32 cellular contexts compared by ENCODE assay signal in the genomic region with DNA sequence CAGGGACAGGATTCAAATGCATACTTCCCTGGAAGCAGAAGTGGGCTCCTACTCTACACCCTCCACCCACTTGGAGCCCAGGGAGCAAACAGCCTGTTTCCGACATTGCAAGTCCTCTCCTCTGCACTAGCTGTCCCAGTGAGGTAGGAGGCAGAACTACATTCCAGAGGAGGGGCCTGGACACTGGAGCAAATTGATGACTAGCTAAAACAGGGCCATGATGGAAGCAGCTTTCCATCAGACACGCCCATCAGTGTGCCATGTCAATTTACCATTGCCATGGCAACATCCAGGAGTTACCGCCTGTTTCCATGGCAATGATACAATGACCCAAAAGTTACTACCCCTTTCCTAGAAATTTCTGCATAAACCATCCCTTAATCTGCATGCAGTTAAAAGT.
"Had no signal": no experiment of that assay in that cellular context is flagged by ENCODE, and none has a peak within 500 bp of the region (broad histone marks: within the 10 kb centered on the region; RNA-seq: fewer than 3 reads in every experiment).

No MANE protein-coding gene starts in this region.

- H3K27me3 ChIP-seq: body of pancreas, colonic mucosa had no signal

- H3K27ac ChIP-seq: adrenal gland, body of pancreas, cardiac muscle cell, colonic mucosa, dorsolateral prefrontal cortex had no signal

- H3K36me3 ChIP-seq: adrenal gland, cardiac muscle cell, colonic mucosa had no signal

- H3K9me3 Mint-ChIP-seq: activated CD4-positive, alpha-beta memory T cell treated with anti-CD3 and anti-CD28 coated beads for 36 hours; activated CD4-positive, alpha-beta T cell treated with anti-CD3 and anti-CD28 coated beads, Interleukin-2, amount 10 ng/mL, durations not matched to agents 24 days and 14 days; activated naive CD4-positive, alpha-beta T cell treated with anti-CD3 and anti-CD28 coated beads for 36 hours; activated naive CD4-positive, alpha-beta T cell treated with anti-CD3 and anti-CD28 coated beads, Interleukin-2, amount 50 U/mL, for 24 hours; activated naive CD8-positive, alpha-beta T cell treated with anti-CD3 and anti-CD28 coated beads for 36 hours; activated naive CD8-positive, alpha-beta T cell treated with anti-CD3 and anti-CD28 coated beads, Interleukin-2, amount 50 U/mL, for 24 hours; activated T-helper 1 cell treated with anti-CD3 and anti-CD28 coated beads, Interleukin-12 subunit alpha, Interleukin-12 subunit beta, Interleukin-2, Interleukin-4 antibody, amounts not matched to agents 30 ng/mL and 10 ng/mL and 1 ng/mL, durations not matched to agents 14 hours and 24 hours and 36 hours; activated T-helper 2 cell treated with anti-CD3 and anti-CD28 coated beads, Interferon-gamma antibody, Interleukin-2, Interleukin-4, amounts not matched to agents 10 μg/mL and 5 μg/mL and 100 μg/mL, durations not matched to agents 14 hours and 24 hours and 36 hours; dendritic cell treated with granulocyte-macrophage colony-stimulating factor and Interleukin-4, amounts not matched to agents 40 ng/mL and 50 ng/mL, for 4 days; endodermal cell had no signal

- H3K4me3 Mint-ChIP-seq: activated CD4-positive, alpha-beta memory T cell treated with anti-CD3 and anti-CD28 coated beads for 36 hours; activated CD4-positive, alpha-beta T cell treated with anti-CD3 and anti-CD28 coated beads for 36 hours; activated CD4-positive, alpha-beta T cell treated with anti-CD3 and anti-CD28 coated beads, Interleukin-2, amount 10 ng/mL, durations not matched to agents 24 days and 14 days; activated CD8-positive, alpha-beta memory T cell treated with anti-CD3 and anti-CD28 coated beads, Interleukin-2, amount 10 ng/mL, durations not matched to agents 7 days and 5 days; activated CD8-positive, alpha-beta T cell treated with anti-CD3 and anti-CD28 coated beads, Interleukin-2, amount 10 ng/mL, durations not matched to agents 7 days and 5 days; activated naive CD4-positive, alpha-beta T cell treated with anti-CD3 and anti-CD28 coated beads for 36 hours; activated naive CD4-positive, alpha-beta T cell treated with anti-CD3 and anti-CD28 coated beads, Interleukin-2, amount 50 U/mL, for 24 hours; activated naive CD8-positive, alpha-beta T cell treated with anti-CD3 and anti-CD28 coated beads for 36 hours; activated naive CD8-positive, alpha-beta T cell treated with anti-CD3 and anti-CD28 coated beads, Interleukin-2, amount 50 U/mL, for 24 hours; activated T-helper 1 cell treated with anti-CD3 and anti-CD28 coated beads, Interleukin-12 subunit alpha, Interleukin-12 subunit beta, Interleukin-2, Interleukin-4 antibody, amounts not matched to agents 30 ng/mL and 10 ng/mL and 1 ng/mL, durations not matched to agents 14 hours and 24 hours and 36 hours; dendritic cell treated with granulocyte-macrophage colony-stimulating factor and Interleukin-4, amounts not matched to agents 40 ng/mL and 50 ng/mL, for 4 days; endodermal cell had no signal

- H3K9me3 ChIP-seq: adrenal gland, body of pancreas, colonic mucosa had no signal

- DNase-seq: activated CD4-positive, alpha-beta memory T cell treated with anti-CD3 and anti-CD28 coated beads for 36 hours; activated CD4-positive, alpha-beta T cell treated with anti-CD3 and anti-CD28 coated beads for 36 hours; activated CD4-positive, alpha-beta T cell treated with anti-CD3 and anti-CD28 coated beads, Interleukin-2, amount 10 ng/mL, durations not matched to agents 24 days and 14 days; activated CD4-positive, CD25-positive, alpha-beta regulatory T cell; activated CD4-positive, CD25-positive, alpha-beta regulatory T cell treated with anti-CD3 and anti-CD28 coated beads, Interleukin-2, amount 50 U/mL, for 72 hours; activated CD8-positive, alpha-beta memory T cell treated with anti-CD3 and anti-CD28 coated beads, Interleukin-2, amount 10 ng/mL, durations not matched to agents 7 days and 5 days; activated CD8-positive, alpha-beta memory T cell treated with anti-CD3 and anti-CD28 coated beads, Interleukin-2, amount 50 U/mL, for 4 hours; activated CD8-positive, alpha-beta T cell treated with anti-CD3 and anti-CD28 coated beads, Interleukin-2, amount 10 ng/mL, durations not matched to agents 7 days and 5 days; activated effector memory CD4-positive, alpha-beta T cell treated with anti-CD3 and anti-CD28 coated beads, Interleukin-2, amount 50 U/mL, for 16 hours; activated naive CD4-positive, alpha-beta T cell treated with anti-CD3 and anti-CD28 coated beads for 36 hours; activated naive CD8-positive, alpha-beta T cell treated with anti-CD3 and anti-CD28 coated beads for 36 hours; activated naive CD8-positive, alpha-beta T cell treated with anti-CD3 and anti-CD28 coated beads, Interleukin-2, amount 50 U/mL, for 24 hours; activated T-cell treated with anti-CD3 and anti-CD28 coated beads, Interleukin-2, amount 50 U/mL, for 1 hour; activated T-cell treated with anti-CD3 and anti-CD28 coated beads, Interleukin-2, amount 50 U/mL, for 48 hours; adrenal gland; amygdala; aorta; body of pancreas; central memory CD4-positive, alpha-beta T cell; cerebellar nuclear complex; colonic mucosa; dorsolateral prefrontal cortex; effector memory CD4-positive, alpha-beta T cell; endodermal cell; foreskin fibroblast; hippocampal formation had no signal

- H3K4me3 ChIP-seq: adrenal gland, body of pancreas, cardiac muscle cell, colonic mucosa, dorsolateral prefrontal cortex had no signal

- H3K27ac Mint-ChIP-seq: activated CD4-positive, alpha-beta memory T cell treated with anti-CD3 and anti-CD28 coated beads for 36 hours; activated CD4-positive, alpha-beta T cell treated with anti-CD3 and anti-CD28 coated beads for 36 hours; activated CD4-positive, alpha-beta T cell treated with anti-CD3 and anti-CD28 coated beads, Interleukin-2, amount 10 ng/mL, durations not matched to agents 24 days and 14 days; activated CD8-positive, alpha-beta memory T cell treated with anti-CD3 and anti-CD28 coated beads, Interleukin-2, amount 10 ng/mL, durations not matched to agents 7 days and 5 days; activated CD8-positive, alpha-beta T cell treated with anti-CD3 and anti-CD28 coated beads, Interleukin-2, amount 10 ng/mL, durations not matched to agents 7 days and 5 days; activated naive CD4-positive, alpha-beta T cell treated with anti-CD3 and anti-CD28 coated beads for 36 hours; activated naive CD8-positive, alpha-beta T cell treated with anti-CD3 and anti-CD28 coated beads for 36 hours; activated naive CD8-positive, alpha-beta T cell treated with anti-CD3 and anti-CD28 coated beads, Interleukin-2, amount 50 U/mL, for 24 hours; activated T-helper 1 cell treated with anti-CD3 and anti-CD28 coated beads, Interleukin-12 subunit alpha, Interleukin-12 subunit beta, Interleukin-2, Interleukin-4 antibody, amounts not matched to agents 30 ng/mL and 10 ng/mL and 1 ng/mL, durations not matched to agents 14 hours and 24 hours and 36 hours; activated T-helper 2 cell treated with anti-CD3 and anti-CD28 coated beads, Interferon-gamma antibody, Interleukin-2, Interleukin-4, amounts not matched to agents 10 μg/mL and 5 μg/mL and 100 μg/mL, durations not matched to agents 14 hours and 24 hours and 36 hours; dendritic cell treated with granulocyte-macrophage colony-stimulating factor and Interleukin-4, amounts not matched to agents 40 ng/mL and 50 ng/mL, for 4 days; endodermal cell had no signal

- H3K4me1 Mint-ChIP-seq: activated CD4-positive, alpha-beta T cell treated with anti-CD3 and anti-CD28 coated beads for 36 hours; activated CD4-positive, alpha-beta T cell treated with anti-CD3 and anti-CD28 coated beads, Interleukin-2, amount 10 ng/mL, durations not matched to agents 24 days and 14 days; activated CD8-positive, alpha-beta memory T cell treated with anti-CD3 and anti-CD28 coated beads, Interleukin-2, amount 10 ng/mL, durations not matched to agents 7 days and 5 days; activated naive CD4-positive, alpha-beta T cell treated with anti-CD3 and anti-CD28 coated beads, Interleukin-2, amount 50 U/mL, for 24 hours; activated naive CD8-positive, alpha-beta T cell treated with anti-CD3 and anti-CD28 coated beads for 36 hours; activated naive CD8-positive, alpha-beta T cell treated with anti-CD3 and anti-CD28 coated beads, Interleukin-2, amount 50 U/mL, for 24 hours; endodermal cell had no signal

- H3K4me1 ChIP-seq: adrenal gland, body of pancreas, colonic mucosa had no signal

- H3K27me3 Mint-ChIP-seq: activated CD4-positive, alpha-beta T cell treated with anti-CD3 and anti-CD28 coated beads, Interleukin-2, amount 10 ng/mL, durations not matched to agents 24 days and 14 days; activated naive CD8-positive, alpha-beta T cell treated with anti-CD3 and anti-CD28 coated beads for 36 hours; dendritic cell treated with granulocyte-macrophage colony-stimulating factor and Interleukin-4, amounts not matched to agents 40 ng/mL and 50 ng/mL, for 4 days had no signal

- ATAC-seq: activated CD4-positive, alpha-beta T cell treated with anti-CD3 and anti-CD28 coated beads for 36 hours; activated CD8-positive, alpha-beta memory T cell treated with anti-CD3 and anti-CD28 coated beads, Interleukin-2, amount 10 ng/mL, durations not matched to agents 7 days and 5 days; activated CD8-positive, alpha-beta T cell treated with anti-CD3 and anti-CD28 coated beads, Interleukin-2, amount 10 ng/mL, durations not matched to agents 7 days and 5 days; activated naive CD8-positive, alpha-beta T cell treated with anti-CD3 and anti-CD28 coated beads, Interleukin-2, amount 50 U/mL, for 24 hours; body of pancreas; esophagus mucosa had no signal

- H3K36me3 Mint-ChIP-seq: activated CD4-positive, alpha-beta memory T cell treated with anti-CD3 and anti-CD28 coated beads for 36 hours; activated CD8-positive, alpha-beta memory T cell treated with anti-CD3 and anti-CD28 coated beads, Interleukin-2, amount 10 ng/mL, durations not matched to agents 7 days and 5 days; activated naive CD4-positive, alpha-beta T cell treated with anti-CD3 and anti-CD28 coated beads, Interleukin-2, amount 50 U/mL, for 24 hours; activated naive CD8-positive, alpha-beta T cell treated with anti-CD3 and anti-CD28 coated beads for 36 hours had no signal
